8 cellular contexts compared by ENCODE assay signal in the genomic region with DNA sequence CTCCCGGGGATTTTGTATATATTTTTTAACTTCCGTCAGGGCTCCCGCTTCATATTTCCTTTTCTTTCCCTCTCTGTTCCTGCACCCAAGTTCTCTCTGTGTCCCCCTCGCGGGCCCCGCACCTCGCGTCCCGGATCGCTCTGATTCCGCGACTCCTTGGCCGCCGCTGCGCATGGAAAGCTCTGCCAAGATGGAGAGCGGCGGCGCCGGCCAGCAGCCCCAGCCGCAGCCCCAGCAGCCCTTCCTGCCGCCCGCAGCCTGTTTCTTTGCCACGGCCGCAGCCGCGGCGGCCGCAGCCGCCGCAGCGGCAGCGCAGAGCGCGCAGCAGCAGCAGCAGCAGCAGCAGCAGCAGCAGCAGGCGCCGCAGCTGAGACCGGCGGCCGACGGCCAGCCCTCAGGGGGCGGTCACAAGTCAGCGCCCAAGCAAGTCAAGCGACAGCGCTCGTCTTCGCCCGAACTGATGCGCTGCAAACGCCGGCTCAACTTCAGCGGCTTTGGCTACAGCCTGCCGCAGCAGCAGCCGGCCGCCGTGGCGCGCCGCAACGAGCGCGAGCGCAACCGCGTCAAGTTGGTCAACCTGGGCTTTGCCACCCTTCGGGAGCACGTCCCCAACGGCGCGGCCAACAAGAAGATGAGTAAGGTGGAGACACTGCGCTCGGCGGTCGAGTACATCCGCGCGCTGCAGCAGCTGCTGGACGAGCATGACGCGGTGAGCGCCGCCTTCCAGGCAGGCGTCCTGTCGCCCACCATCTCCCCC. TPM values are rescaled to one million over a fixed set of nuclear protein-coding genes. Genes with fewer than 3 reads are reported as not detected.
A peak's percentile ranks its signal among the peaks of the same experiment; 100 is the strongest.
DNase-seq lines count a peak whose midpoint lies in the region; ATAC-seq, FAIRE-seq and TF ChIP-seq lines count a peak whose summit lies in the region.

No MANE protein-coding gene starts in this region.

- DNase-seq in BJ (ENCODE audit: low read depth) (no peak), GM18507 (ENCODE audit: extremely low spot score, insufficient read length, low read depth) (peak; percentile 39), HK-2 (ENCODE audit: unreplicated experiment) (no peak)
- DNase-seq in activated T-cell treated with anti-CD3 and anti-CD28 coated beads, Interleukin-2, amount 50 U/mL, for 72 hours, result peak; percentile 28 to 49
- no peak for DNase-seq in central memory CD4-positive, alpha-beta T cell

- no peak overlapping the region for H3K9ac ChIP-seq in iPS-15b (ENCODE audit: low read depth, low read length)

- H3K36me3 ChIP-seq in BJ (ENCODE audit: control insufficient read depth, insufficient read depth, low read length) (no peaks in the 10 kb centered on the region), iPS-15b (ENCODE audit: control insufficient read depth, insufficient read depth, low read length) (no peaks in the 10 kb centered on the region)

- peaks cover 40% of the 10 kb centered on the region for H3K27me3 ChIP-seq in BJ (ENCODE audit: control insufficient read depth, insufficient read depth, low read length)
- peaks cover 94% of the 10 kb centered on the region for H3K27me3 ChIP-seq in iPS-15b (ENCODE audit: control insufficient read depth, insufficient read depth, low read length)

- H3K36me3 Mint-ChIP-seq in activated T-cell treated with anti-CD3 and anti-CD28 coated beads, Interleukin-2, amount 50 U/mL, for 72 hours (ENCODE audit: insufficient read depth in 2 of 2), result peaks cover 2 to 4% of the 10 kb centered on the region in 2 donors
- H3K36me3 Mint-ChIP-seq in stimulated activated naive CD8-positive, alpha-beta T cell treated with anti-CD3 and anti-CD28 coated beads, Interleukin-15, Interleukin-2, amounts not matched to agents 100 ng/mL and 50 ng/mL, for 24 hours (ENCODE audit: low read depth), result no peaks in the 10 kb centered on the region

- peak overlapping the region; percentile 80 to 83 for H3K4me3 Mint-ChIP-seq in activated T-cell treated with anti-CD3 and anti-CD28 coated beads, Interleukin-2, amount 50 U/mL, for 72 hours
- peak overlapping the region; percentile 67 for H3K4me3 Mint-ChIP-seq in stimulated activated naive CD8-positive, alpha-beta T cell treated with anti-CD3 and anti-CD28 coated beads, Interleukin-15, Interleukin-2, amounts not matched to agents 100 ng/mL and 50 ng/mL, for 24 hours

- peak overlapping the region; percentile 34 for H3K4me3 ChIP-seq in BJ (ENCODE audit: low read depth, low read length)
- H3K4me3 ChIP-seq in iPS-15b (ENCODE audit: low read depth, low read length), result peak overlapping the region; percentile 60

- H3K9me3 Mint-ChIP-seq in activated T-cell treated with anti-CD3 and anti-CD28 coated beads, Interleukin-2, amount 50 U/mL, for 72 hours, result no peaks in the 10 kb centered on the region
- H3K9me3 Mint-ChIP-seq in stimulated activated naive CD8-positive, alpha-beta T cell treated with anti-CD3 and anti-CD28 coated beads, Interleukin-15, Interleukin-2, amounts not matched to agents 100 ng/mL and 50 ng/mL, for 24 hours, result peaks cover under 1% of the 10 kb centered on the region

- H3K4me1 ChIP-seq in iPS-15b (ENCODE audit: control insufficient read depth, insufficient read depth, low read length), result peaks cover 14% of the 10 kb centered on the region

- H3K27ac Mint-ChIP-seq in activated T-cell treated with anti-CD3 and anti-CD28 coated beads, Interleukin-2, amount 50 U/mL, for 72 hours, result no peak overlapping the region
- no peak overlapping the region for H3K27ac Mint-ChIP-seq in stimulated activated naive CD8-positive, alpha-beta T cell treated with anti-CD3 and anti-CD28 coated beads, Interleukin-15, Interleukin-2, amounts not matched to agents 100 ng/mL and 50 ng/mL, for 24 hours

- CTCF ChIA-PET in BJ (lab: Yijun Ruan, JAX), result interaction anchor here (1.2 kb wide), 2 partner anchors 10 to 590 kb away, joined by 3 to 5 read pairs; no protein-coding TSS in a partner anchor

- H3K9me3 ChIP-seq in iPS-15b (ENCODE audit: control insufficient read depth, insufficient read depth, low read length), result no peaks in the 10 kb centered on the region

- FAIRE-seq in GM18507 (lab: Jason Lieb, UNC), result peak; percentile 52

- H3K4me1 Mint-ChIP-seq in activated T-cell treated with anti-CD3 and anti-CD28 coated beads, Interleukin-2, amount 50 U/mL, for 72 hours (ENCODE audit: low read depth), result peaks cover 65% of the 10 kb centered on the region
- H3K4me1 Mint-ChIP-seq in stimulated activated naive CD8-positive, alpha-beta T cell treated with anti-CD3 and anti-CD28 coated beads, Interleukin-15, Interleukin-2, amounts not matched to agents 100 ng/mL and 50 ng/mL, for 24 hours (ENCODE audit: low read depth), result peaks cover 50% of the 10 kb centered on the region

- POLR2A ChIA-PET in BJ (lab: Charles Lee), result no interaction called here

- H3K27me3 Mint-ChIP-seq in activated T-cell treated with anti-CD3 and anti-CD28 coated beads, Interleukin-2, amount 50 U/mL, for 72 hours (ENCODE audit: low read depth), result peaks cover 95% of the 10 kb centered on the region
- peaks cover 85% of the 10 kb centered on the region for H3K27me3 Mint-ChIP-seq in stimulated activated naive CD8-positive, alpha-beta T cell treated with anti-CD3 and anti-CD28 coated beads, Interleukin-15, Interleukin-2, amounts not matched to agents 100 ng/mL and 50 ng/mL, for 24 hours

- TF ChIP-seq CTCF in BJ (IDR thresholded peaks at IDR 0.05; ENCODE audit: insufficient read depth, low read depth, low read length), result no peak

- ATAC-seq in HG03095 (IDR thresholded peaks at IDR 0.05; ENCODE audit: unreplicated experiment), result peak; percentile 65
- ATAC-seq in activated T-cell treated with anti-CD3 and anti-CD28 coated beads, Interleukin-2, amount 50 U/mL, for 72 hours (replicated peaks in 1 of 2), result peak; percentile 30 to 48

RNA-seq across cellular contexts. Expression of gene ASCL1, which starts 0.8 kb away (rescaled TPM):
- 0.07 TPM in 1 of 2 replicates, not detected in the other for polyA plus RNA-seq in BJ (2011; rRNA removed)
- not detected in 2 replicates for polyA minus RNA-seq in BJ (2011; rRNA and poly(A)+ RNA removed)
- not detected for total RNA-seq in activated T-cell treated with anti-CD3 and anti-CD28 coated beads, Interleukin-2, amount 50 U/mL, for 72 hours

RNA-seq across cellular contexts. Expression of gene PAH, which starts 41.2 kb away (rescaled TPM):
- not detected in 2 replicates for polyA plus RNA-seq in BJ (2011; rRNA removed)
- polyA minus RNA-seq in BJ (2011; rRNA and poly(A)+ RNA removed), result not detected in 2 replicates
- under 1 TPM in 1 of 2 donors, not detected in 1; 0.25 TPM for total RNA-seq in activated T-cell treated with anti-CD3 and anti-CD28 coated beads, Interleukin-2, amount 50 U/mL, for 72 hours

Comparison
In these comparisons a context has a peak if more than half of its experiments do, and no peak if none do; other contexts are left out.
1. DNase-seq: peak in GM18507 (single experiment) and activated T-cell treated with anti-CD3 and anti-CD28 coated beads, Interleukin-2, amount 50 U/mL, for 72 hours (2 of 2); none in BJ (single experiment), central memory CD4-positive, alpha-beta T cell (single experiment) and HK-2 (single experiment).